In the genomic region with DNA sequence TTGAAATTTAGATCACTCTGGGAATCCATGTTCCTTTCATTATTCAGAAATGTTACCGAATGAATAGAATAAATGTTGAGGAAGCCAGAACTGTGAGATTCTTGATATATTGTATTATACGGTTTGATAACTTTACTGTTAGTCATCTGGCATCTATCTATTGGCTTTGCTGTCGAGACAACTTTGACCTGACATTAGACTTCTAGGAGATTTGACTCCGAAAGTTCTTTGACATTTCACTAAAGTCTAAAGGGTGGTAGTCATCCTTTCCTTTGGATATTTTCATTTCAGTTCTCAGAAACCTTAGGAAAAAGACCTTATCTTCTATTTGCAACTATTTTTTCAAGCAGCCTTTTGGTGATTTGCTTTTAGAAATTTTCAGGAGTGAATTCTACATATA, we compare ENCODE assay signal across 8 cellular contexts. TPM values are rescaled to one million over a fixed set of nuclear protein-coding genes. Genes with fewer than 3 reads are reported as not detected.
DNase-seq lines count a peak whose midpoint lies in the region; ATAC-seq and TF ChIP-seq lines count a peak whose summit lies in the region.

No MANE protein-coding gene starts in this region.

- peaks cover 5% of the 10 kb centered on the region for H3K4me1 ChIP-seq in endodermal cell (ENCODE audit: control insufficient read depth, insufficient read depth, low read length)

- 0 to 4% methylated on average over 4 of the region's 4 CpGs for WGBS in endodermal cell (ENCODE audit: insufficient coverage in 1 of 2, insufficient read length in 1 of 2), 2 experiments

- BruUV-seq in Calu3 (replicated peaks; lab: Mats Ljungman, UMichigan), result no TSS peak

- CTCF ChIA-PET in Calu3 (lab: Charles Lee), result no interaction called here

- H3K36me3 ChIP-seq in endodermal cell (ENCODE audit: control insufficient read depth, insufficient read depth, low read length), result peaks cover 19% of the 10 kb centered on the region

- H3K36me3 Mint-ChIP-seq in Calu3 (ENCODE audit: insufficient read depth, unreplicated experiment) (peaks cover 46% of the 10 kb centered on the region), endodermal cell (ENCODE audit: low read depth) (peaks cover 6% of the 10 kb centered on the region), osteocyte (ENCODE audit: unreplicated experiment) (peaks cover 1% of the 10 kb centered on the region)

- ATAC-seq in GM21528 (IDR thresholded peaks at IDR 0.05; ENCODE audit: low FRiP score, unreplicated experiment), result no peak
- no peak for ATAC-seq in HG03439 (IDR thresholded peaks at IDR 0.05; ENCODE audit: unreplicated experiment)
- no peak for ATAC-seq in HG03159 (IDR thresholded peaks at IDR 0.05; ENCODE audit: unreplicated experiment)
- no peak for ATAC-seq in GM18868 (IDR thresholded peaks at IDR 0.05; ENCODE audit: unreplicated experiment)

- H3K27me3 Mint-ChIP-seq in Calu3 (ENCODE audit: unreplicated experiment) (no peaks in the 10 kb centered on the region), endodermal cell (ENCODE audit: insufficient read depth) (no peaks in the 10 kb centered on the region), osteocyte (ENCODE audit: unreplicated experiment) (no peaks in the 10 kb centered on the region)

- H3K9me3 Mint-ChIP-seq in Calu3 (ENCODE audit: low read depth, unreplicated experiment) (no peaks in the 10 kb centered on the region), endodermal cell (no peaks in the 10 kb centered on the region), osteocyte (ENCODE audit: unreplicated experiment) (no peaks in the 10 kb centered on the region)

- no peaks in the 10 kb centered on the region for H3K9me3 ChIP-seq in endodermal cell (ENCODE audit: control insufficient read depth, low read length)

- intact Hi-C loops in Calu3 (cut with micrococcal nuclease; ENCODE audit: unreplicated experiment), result no loop called here

- no peak overlapping the region for H3K27ac ChIP-seq in endodermal cell (ENCODE audit: low read depth, low read length)

- peaks cover 27% of the 10 kb centered on the region for H3K4me1 Mint-ChIP-seq in Calu3 (ENCODE audit: low read depth, unreplicated experiment)
- peaks cover 33% of the 10 kb centered on the region for H3K4me1 Mint-ChIP-seq in endodermal cell
- peaks cover 34% of the 10 kb centered on the region for H3K4me1 Mint-ChIP-seq in osteocyte (ENCODE audit: unreplicated experiment)

- peak overlapping the region; percentile 73 for H3K4me3 Mint-ChIP-seq in Calu3 (ENCODE audit: low read depth, unreplicated experiment)
- H3K4me3 Mint-ChIP-seq in endodermal cell, result peak overlapping the region; percentile 100
- H3K4me3 Mint-ChIP-seq in osteocyte (ENCODE audit: unreplicated experiment), result peak overlapping the region; percentile 99

- peak overlapping the region; percentile 84 for H3K27ac Mint-ChIP-seq in Calu3 (ENCODE audit: unreplicated experiment)
- H3K27ac Mint-ChIP-seq in endodermal cell, result no peak overlapping the region
- peak overlapping the region; percentile 98 for H3K27ac Mint-ChIP-seq in osteocyte (ENCODE audit: unreplicated experiment)

- H3K27me3 ChIP-seq in endodermal cell (ENCODE audit: control insufficient read depth, insufficient read depth, low read length, poor library complexity, severe bottlenecking), result no peaks in the 10 kb centered on the region

- TF ChIP-seq CTCF in Calu3 (IDR thresholded peaks at IDR 0.05; ENCODE audit: unreplicated experiment), result no peak
- TF ChIP-seq CTCF in endodermal cell (conservative IDR thresholded peaks at IDR 0.05), result no peak
- no peak for TF ChIP-seq CTCF in osteocyte (IDR thresholded peaks at IDR 0.05)

- peak overlapping the region; percentile 95 for H3K4me3 ChIP-seq in endodermal cell (ENCODE audit: low read length)

- H3K9ac ChIP-seq in endodermal cell (ENCODE audit: extremely low read depth, low read length, poor library complexity, severe bottlenecking), result peak overlapping the region; percentile 92

- DNase-seq in Calu3 (no peak), NAMALWA (ENCODE audit: low spot score) (peak; percentile 54), endodermal cell (no peak), osteocyte (ENCODE audit: extremely low spot score, unreplicated experiment) (no peak)

RNA-seq across cellular contexts. Expression of gene BMPR2, which starts 1.9 kb away (rescaled TPM):
- 40.3 and 50.1 TPM in 2 replicates for total RNA-seq in Calu3 (2022)
- 10 to 100 TPM; 42.2 to 56.3 TPM for total RNA-seq in endodermal cell
- polyA plus RNA-seq in endodermal cell (2013, experiment 1 of 2), result 32.5 TPM
- 36.1 TPM for polyA plus RNA-seq in endodermal cell (2013, experiment 2 of 2)
- total RNA-seq in osteocyte, result 90.6 and 92.3 TPM in 2 replicates
